In genomic region chr14:81301813-81302212, GRCh38 we compare ENCODE assay signal across 20 cellular contexts.
DNase-seq lines count a peak whose midpoint lies in the region; ATAC-seq and TF ChIP-seq lines count a peak whose summit lies in the region.
"Had no signal": no experiment of that assay in that cellular context is flagged by ENCODE, and none has a peak within 500 bp of the region (broad histone marks: within the 10 kb centered on the region; RNA-seq: fewer than 3 reads in every experiment).

No MANE protein-coding gene starts in this region.

- H3K36me3 ChIP-seq in hepatocyte (replicated peaks; ENCODE audit: insufficient read depth, low read depth) (no peaks in the 10 kb centered on the region), gastrocnemius medialis (no peaks in the 10 kb centered on the region), thyroid gland (no peaks in the 10 kb centered on the region)
- H3K36me3 ChIP-seq: SJCRH30 had no signal

- no peak overlapping the region for H3K4me3 ChIP-seq in hepatocyte
- H3K4me3 ChIP-seq in gastrocnemius medialis, result no peak overlapping the region
- H3K4me3 ChIP-seq in thyroid gland (replicated peaks in 1 of 3), result no peak overlapping the region
- H3K4me3 ChIP-seq: SJCRH30 had no signal

- DNase-seq in LHCN-M2 (ENCODE audit: low read depth), result peak; percentile 22
- DNase-seq in NCI-H82 (lab: John Stamatoyannopoulos, UW), result peak; percentile 53
- DNase-seq in hepatocyte (ENCODE audit: low spot score), result no peak
- peak; percentile 15 to 37 for DNase-seq in gastrocnemius medialis
- no peak for DNase-seq in thyroid gland
- no peak for DNase-seq in NOMO-1 treated with dmso at 0.1 percent for 144 hours (lab: John Stamatoyannopoulos, UW; ENCODE audit: unreplicated experiment)
- DNase-seq: C1 segment of cervical spinal cord; CD4-positive, alpha-beta memory T cell; DND-41; NCI-H1436 treated with DMSO at 0.1 percent for 48 hours; NCI-H187 treated with DMSO at 0.1 percent for 48 hours; NCI-H2171 treated with DMSO at 0.1 percent for 48 hours; NCI-H345; NCI-H510A treated with DMSO at 0.1 percent for 48 hours; NCI-H748 treated with DMSO at 0.1 percent for 48 hours; NK-92 treated with Interleukin-12 subunit alpha and Interleukin-12 subunit beta, amount 100 ng/mL, for 24 hours; PC-9; SJCRH30 had no signal

- no peak for TF ChIP-seq POLR2A in gastrocnemius medialis (IDR thresholded peaks at IDR 0.05)
- no peak for TF ChIP-seq POLR2A in thyroid gland (IDR thresholded peaks at IDR 0.05)

- no peaks in the 10 kb centered on the region for H4K20me1 ChIP-seq in hepatocyte (ENCODE audit: insufficient read depth, poor library complexity, severe bottlenecking)

- no peak overlapping the region for H3K4me2 ChIP-seq in hepatocyte

- no peak overlapping the region for H2AFZ ChIP-seq in hepatocyte
- H2AFZ ChIP-seq: PC-9 had no signal

- intact Hi-C loops in gastrocnemius medialis (cut with DNase I; ENCODE audit: low total_unique reads), result loop anchor here (2.0 kb wide), 1 partner anchor 99 kb away; the partner anchor contains the start of gene STON2
- intact Hi-C loops in thyroid gland (cut with DNase I), result no loop called here

- no peaks in the 10 kb centered on the region for H3K9me2 ChIP-seq in hepatocyte (replicated peaks; ENCODE audit: insufficient read depth)

- H3K9me3 ChIP-seq in hepatocyte (ENCODE audit: low read depth) (no peaks in the 10 kb centered on the region), gastrocnemius medialis (no peaks in the 10 kb centered on the region), thyroid gland (no peaks in the 10 kb centered on the region)
- H3K9me3 ChIP-seq: SJCRH30 had no signal

- 89% methylated on average over 1 of the region's 1 CpG for WGBS in hepatocyte (ENCODE audit: low lambda C conversion rate, missing lambda C conversion rate)
- WGBS in thyroid gland, 2 donors, result 92 to 96% methylated on average over 1 of the region's 1 CpG

- peak; percentile 74 to 81 for ATAC-seq in gastrocnemius medialis
- no peak for ATAC-seq in HG03095 (IDR thresholded peaks at IDR 0.05; ENCODE audit: unreplicated experiment)
- ATAC-seq: SK-N-SH treated with all-trans-retinoic acid at 6 μM for 48 hours had no signal

- no peaks in the 10 kb centered on the region for H3K27me3 ChIP-seq in hepatocyte
- no peaks in the 10 kb centered on the region for H3K27me3 ChIP-seq in gastrocnemius medialis
- H3K27me3 ChIP-seq in thyroid gland, result no peaks in the 10 kb centered on the region
- H3K27me3 ChIP-seq: SJCRH30 had no signal

- peaks cover 7% of the 10 kb centered on the region for H3K4me1 ChIP-seq in hepatocyte (ENCODE audit: insufficient read depth)
- H3K4me1 ChIP-seq in gastrocnemius medialis, result peaks cover 39 to 45% of the 10 kb centered on the region in 2 donors
- peaks cover 5 to 13% of the 10 kb centered on the region in 2 donors for H3K4me1 ChIP-seq in thyroid gland

- H3K27ac ChIP-seq in hepatocyte, result peak overlapping the region; percentile 88
- peak overlapping the region; percentile 47 to 69 (median 62) for H3K27ac ChIP-seq in gastrocnemius medialis
- H3K27ac ChIP-seq in thyroid gland, result no peak overlapping the region
- H3K27ac ChIP-seq: SJCRH30 had no signal

- H3K79me2 ChIP-seq in hepatocyte, result peaks cover 35% of the 10 kb centered on the region

- in situ Hi-C loops in gastrocnemius medialis (cut with MboI; ENCODE audit: low sequenced_read_pairs in 4 of 4), result no loop called here

- no peak for TF ChIP-seq CTCF in hepatocyte (IDR thresholded peaks at IDR 0.05; ENCODE audit: poor library complexity)
- no peak for TF ChIP-seq CTCF in gastrocnemius medialis (IDR thresholded peaks at IDR 0.05 in 4 of 5, conservative IDR thresholded peaks at IDR 0.05 in 1 of 5)
- no peak for TF ChIP-seq CTCF in thyroid gland (IDR thresholded peaks at IDR 0.05)

Comparison
In these comparisons a context has a peak if more than half of its experiments do, and no peak if none do; other contexts are left out.
1. DNase-seq: peak in LHCN-M2 (single experiment), NCI-H82 (single experiment) and gastrocnemius medialis (2 of 2); none in hepatocyte (single experiment), thyroid gland (0 of 2) and NOMO-1 treated with dmso at 0.1 percent for 144 hours (single experiment).
2. H3K27ac ChIP-seq: peak in hepatocyte (single experiment) and gastrocnemius medialis (4 of 4); none in thyroid gland (0 of 3).